Comparison of ENCODE assay signal across 8 cellular contexts in genomic region chr5:54753034-54753433, GRCh38.
A peak's percentile ranks its signal among the peaks of the same experiment; 100 is the strongest.
DNase-seq lines count a peak whose midpoint lies in the region; ATAC-seq and TF ChIP-seq lines count a peak whose summit lies in the region.

No MANE protein-coding gene starts in this region.

- no peak overlapping the region for H2BK15ac ChIP-seq in H9 (ENCODE audit: low read depth, low read length)

- H4K8ac ChIP-seq in H9 (replicated peaks; ENCODE audit: insufficient read length, low read depth, low read length) = no peak overlapping the region

- H4K20me1 ChIP-seq in OCI-LY7 (ENCODE audit: insufficient read depth, low read length) (no peaks in the 10 kb centered on the region), H9 (ENCODE audit: control insufficient read depth, insufficient read depth, insufficient read length) (no peaks in the 10 kb centered on the region)

- DNase-seq in OCI-LY7 (ENCODE audit: low spot score) = peak; percentile 57
- DNase-seq in immature natural killer cell = peak; percentile 26 to 54 (median 37)
- no peak for DNase-seq in KG1 (lab: John Stamatoyannopoulos, UW)
- DNase-seq in H9 = no peak
- no peak for DNase-seq in MCF 10A (ENCODE audit: unreplicated experiment)

- no peak overlapping the region for H3K23ac ChIP-seq in H9 (ENCODE audit: insufficient read length, low read depth, low read length)

- peaks cover 0 to 5% (median 0%) of the 10 kb centered on the region in 3 donors for H3K27me3 Mint-ChIP-seq in immature natural killer cell (ENCODE audit: low read depth in 3 of 3)
- H3K27me3 Mint-ChIP-seq in H9 (ENCODE audit: low read depth) = no peaks in the 10 kb centered on the region
- no peaks in the 10 kb centered on the region for H3K27me3 Mint-ChIP-seq in MCF 10A (ENCODE audit: insufficient read depth, unreplicated experiment)

- CTCF ChIA-PET in OCI-LY7 (lab: Charles Lee; ENCODE audit: unreplicated experiment) = no interaction called here
- CTCF ChIA-PET in MCF 10A (lab: Yijun Ruan, JAX) = interaction anchor here (0.6 to 2.5 kb wide), 2 partner anchors 11 to 112 kb away, joined by 3 to 9 read pairs; no protein-coding TSS in a partner anchor

- H3K79me2 ChIP-seq in OCI-LY7 (ENCODE audit: insufficient read depth, low read depth, low read length) (no peaks in the 10 kb centered on the region), H9 (ENCODE audit: insufficient read depth, low read length) (no peaks in the 10 kb centered on the region)

- H3K36me3 Mint-ChIP-seq in immature natural killer cell = peaks cover 0 to 7% (median 5%) of the 10 kb centered on the region in 3 donors
- H3K36me3 Mint-ChIP-seq in H9 (ENCODE audit: insufficient read depth in 1 of 3, low read depth in 3 of 3) = no peaks in the 10 kb centered on the region; a peak in 1 of 7 replicates
- H3K36me3 Mint-ChIP-seq in MCF 10A (ENCODE audit: insufficient read depth, unreplicated experiment) = no peaks in the 10 kb centered on the region

- POLR2A ChIA-PET in OCI-LY7 (lab: Charles Lee) = interaction anchor here (0.6 to 0.9 kb wide), 4 partner anchors 20 to 283 kb away, joined by 3 read pairs; no protein-coding TSS in a partner anchor
- POLR2A ChIA-PET in MCF 10A (lab: Yijun Ruan, JAX) = interaction anchor here (0.6 to 1.8 kb wide), 2 partner anchors 10 to 146 kb away, joined by 3 read pairs; no protein-coding TSS in a partner anchor

- H3K4me1 Mint-ChIP-seq in immature natural killer cell (peaks cover 19 to 51% of the 10 kb centered on the region in 2 donors), H9 (peaks cover 3 to 4% of the 10 kb centered on the region in 2 experiments; a peak in 1 of 4 replicates), MCF 10A (ENCODE audit: insufficient read depth, unreplicated experiment) (no peaks in the 10 kb centered on the region)

- no peak overlapping the region for H3T11ph ChIP-seq in H9 (ENCODE audit: low read length)

- H3K4me3 ChIP-seq in OCI-LY7 (ENCODE audit: low read depth, low read length, poor library complexity, severe bottlenecking) = no peak overlapping the region

- no peak overlapping the region for H2BK120ac ChIP-seq in H9 (ENCODE audit: low read depth, low read length, poor library complexity, severe bottlenecking)

- ATAC-seq in GM18517 (IDR thresholded peaks at IDR 0.05; ENCODE audit: unreplicated experiment) (peak; percentile 75), HG02759 (IDR thresholded peaks at IDR 0.05; ENCODE audit: unreplicated experiment) (peak; percentile 88), HG03457 (IDR thresholded peaks at IDR 0.05; ENCODE audit: unreplicated experiment) (no peak)

- H3K27me3 ChIP-seq in H9 (ENCODE audit: insufficient read depth, low read length) = no peaks in the 10 kb centered on the region

- no peaks in the 10 kb centered on the region for H3K9me3 ChIP-seq in OCI-LY7 (ENCODE audit: low read length)
- H3K9me3 ChIP-seq in H9 (ENCODE audit: control insufficient read depth, low read depth, low read length) = no peaks in the 10 kb centered on the region

- no peak overlapping the region for H3K18ac ChIP-seq in H9 (ENCODE audit: insufficient read length, low read depth, low read length)

- H3K4me3 Mint-ChIP-seq in immature natural killer cell (peak overlapping the region in 3 of 5 donors; percentile 79 to 94 (median 84)), H9 (no peak overlapping the region), MCF 10A (ENCODE audit: unreplicated experiment) (no peak overlapping the region)

- TF ChIP-seq CTCF in OCI-LY7 (conservative IDR thresholded peaks at IDR 0.05; ENCODE audit: low read length) (no peak), H9 (conservative IDR thresholded peaks at IDR 0.05) (no peak), MCF 10A (IDR thresholded peaks at IDR 0.05; ENCODE audit: unreplicated experiment) (no peak)

- H3K4me1 ChIP-seq in OCI-LY7 (ENCODE audit: insufficient read depth, low read length, poor library complexity, severe bottlenecking) = peaks cover 41% of the 10 kb centered on the region
- H3K4me1 ChIP-seq in H9 (ENCODE audit: insufficient read depth, low read length) = no peaks in the 10 kb centered on the region

- no peak overlapping the region for H3K14ac ChIP-seq in H9 (ENCODE audit: insufficient read depth, low read length)

- no peaks in the 10 kb centered on the region for H3K23me2 ChIP-seq in H9 (ENCODE audit: insufficient read length, low read depth, low read length, poor library complexity, severe bottlenecking)

- H2AFZ ChIP-seq in OCI-LY7 (ENCODE audit: low read length) = peak overlapping the region; percentile 47; the same call in 1 of the 2 replicates
- H2AFZ ChIP-seq in H9 (ENCODE audit: low read length) = no peak overlapping the region

- no peak overlapping the region for H3K4ac ChIP-seq in H9 (ENCODE audit: low read depth, low read length)

- no peak overlapping the region for H2BK20ac ChIP-seq in H9 (ENCODE audit: low read depth, low read length, poor library complexity, severe bottlenecking)

- intact Hi-C loops in OCI-LY7 (cut with micrococcal nuclease; ENCODE audit: unreplicated experiment) (no loop called here), MCF 10A (cut with micrococcal nuclease) (no loop called here)

- H3K27ac ChIP-seq in OCI-LY7 (ENCODE audit: low read depth, low read length, poor library complexity, severe bottlenecking) = no peak overlapping the region
- no peak overlapping the region for H3K27ac ChIP-seq in H9 (ENCODE audit: insufficient read length, low read depth, low read length)

- H2BK12ac ChIP-seq in H9 (ENCODE audit: insufficient read length, low read depth, low read length) = no peak overlapping the region

- peak overlapping the region; percentile 25 for H3K4me2 ChIP-seq in OCI-LY7 (ENCODE audit: low read length)
- no peak overlapping the region for H3K4me2 ChIP-seq in H9 (ENCODE audit: insufficient read depth, insufficient read length, low read length)

- BruUV-seq in OCI-LY7 (replicated peaks; lab: Mats Ljungman, UMichigan) (no TSS peak), MCF 10A (replicated peaks; lab: Mats Ljungman, UMichigan) (no TSS peak)

- no peak overlapping the region for H3K9ac ChIP-seq in H9 (ENCODE audit: extremely low read depth, insufficient read length, low read length)

- no CpG with 5 or more reads among the region's 4 CpGs for WGBS in H9 (ENCODE audit: extremely low coverage, insufficient read length, low lambda C conversion rate)

- no peak overlapping the region for H2BK5ac ChIP-seq in H9 (ENCODE audit: insufficient read length, low read length)

- H3K36me3 ChIP-seq in OCI-LY7 (ENCODE audit: insufficient read depth, low read length) = no peaks in the 10 kb centered on the region

- H3K79me1 ChIP-seq in H9 (ENCODE audit: insufficient read depth, low read depth, low read length, poor library complexity, severe bottlenecking) = no peaks in the 10 kb centered on the region

- H3K27ac Mint-ChIP-seq in immature natural killer cell (peak overlapping the region in 4 of 6 donors; percentile 89 to 96 (median 92)), H9 (no peak overlapping the region), MCF 10A (ENCODE audit: low read depth, unreplicated experiment) (no peak overlapping the region)

- no peak overlapping the region for H4K5ac ChIP-seq in H9 (ENCODE audit: insufficient read length, low read depth, low read length)

- H3K9me2 ChIP-seq in OCI-LY7 (ENCODE audit: insufficient read depth, low read length) = no peaks in the 10 kb centered on the region

- no peak overlapping the region for H3K56ac ChIP-seq in H9 (ENCODE audit: insufficient read length, low read depth, low read length)

- no peak overlapping the region for H2AK5ac ChIP-seq in H9 (ENCODE audit: insufficient read length, low read length)

- H4K91ac ChIP-seq in H9 (ENCODE audit: insufficient read length, low read depth, low read length) = no peak overlapping the region

- H3K9me3 Mint-ChIP-seq in immature natural killer cell (peaks cover 0 to 7% (median 0%) of the 10 kb centered on the region in 6 donors), H9 (no peaks in the 10 kb centered on the region; a peak in 1 of 5 replicates), MCF 10A (ENCODE audit: unreplicated experiment) (no peaks in the 10 kb centered on the region)

Comparison
In these comparisons a context has a peak if more than half of its experiments do, and no peak if none do; other contexts are left out.
1. DNase-seq: peak in OCI-LY7 (single experiment) and immature natural killer cell (3 of 3); none in KG1 (single experiment), H9 (single experiment) and MCF 10A (single experiment).
2. H3K27ac Mint-ChIP-seq: peak in immature natural killer cell (4 of 6); none in H9 (0 of 3) and MCF 10A (single experiment).
3. H3K4me3 Mint-ChIP-seq: peak in immature natural killer cell (3 of 5); none in H9 (0 of 2) and MCF 10A (single experiment).